12 cellular contexts compared by ENCODE assay signal in the genomic region with DNA sequence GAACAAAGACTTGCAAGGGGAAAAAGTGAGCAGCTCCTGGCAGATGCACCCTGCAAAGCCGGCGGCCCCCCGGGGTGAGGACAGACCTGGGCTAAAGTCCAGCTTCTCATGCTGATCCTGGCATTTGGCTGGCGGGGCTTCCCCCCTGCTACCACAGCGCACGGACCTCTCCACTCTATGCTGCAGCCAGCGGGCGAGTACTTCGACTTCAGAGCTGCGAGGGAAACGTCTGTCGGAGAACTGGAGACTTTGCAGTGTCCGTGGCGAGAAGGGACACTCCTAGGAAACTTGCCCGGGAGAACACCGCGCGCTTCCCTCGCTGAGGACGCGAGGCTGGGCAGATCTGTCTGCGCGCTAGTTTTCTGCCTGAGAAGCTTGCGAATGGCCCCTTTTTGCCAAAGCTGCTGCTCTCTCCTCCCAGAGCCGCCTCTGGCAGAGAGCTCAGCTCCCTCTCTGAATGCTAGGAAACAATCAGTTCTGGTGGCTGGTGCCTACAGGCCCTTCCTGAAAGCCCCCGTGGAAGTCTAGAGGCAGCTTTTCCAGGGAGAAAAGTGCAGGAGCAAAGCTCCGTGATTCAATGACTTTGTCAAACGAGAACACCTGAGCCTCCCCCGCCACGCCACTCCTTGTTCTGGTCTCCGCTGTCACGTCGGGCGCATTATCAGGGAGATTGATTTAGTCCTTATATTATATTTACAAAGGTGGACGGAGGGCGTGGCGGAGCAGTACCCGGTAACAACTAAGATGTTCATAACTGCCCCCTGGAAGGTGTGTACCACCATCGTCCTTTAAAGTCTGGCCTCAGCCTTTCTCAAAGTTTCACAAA.
DNase-seq lines count a peak whose midpoint lies in the region; TF ChIP-seq lines count a peak whose summit lies in the region.
"Had no signal": no experiment of that assay in that cellular context is flagged by ENCODE, and none has a peak within 500 bp of the region (broad histone marks: within the 10 kb centered on the region; RNA-seq: fewer than 3 reads in every experiment).

No MANE protein-coding gene starts in this region.

- peak overlapping the region; percentile 78 for H3K4me3 Mint-ChIP-seq in nephron progenitor cell
- H3K4me3 Mint-ChIP-seq: activated naive CD8-positive, alpha-beta T cell; B cell had no signal

- peak; percentile 68 for DNase-seq in COLO668 (lab: John Stamatoyannopoulos, UW; ENCODE audit: unreplicated experiment)
- DNase-seq in NCI-H2227 treated with DMSO at 0.1 percent for 48 hours (lab: John Stamatoyannopoulos, UW): peak; percentile 46
- DNase-seq in esophagus muscularis mucosa (ENCODE audit: extremely low spot score): no peak
- peak; percentile 40 for DNase-seq in nephron progenitor cell
- DNase-seq in NCI-H2196 (lab: John Stamatoyannopoulos, UW; ENCODE audit: unreplicated experiment): no peak
- DNase-seq in NCI-H526 treated with DMSO at 0.1 percent for 48 hours (lab: John Stamatoyannopoulos, UW): no peak
- DNase-seq in 8988T: no peak
- no peak for DNase-seq in RWPE1 (ENCODE audit: low spot score)
- DNase-seq: NCI-H1694 treated with DMSO at 0.1 percent for 48 hours; stimulated activated naive CD4-positive, alpha-beta T cell had no signal

- intact Hi-C loops in esophagus muscularis mucosa (cut with DNase I): no loop called here

- H3K4me1 ChIP-seq in esophagus muscularis mucosa: peaks cover 0 to 10% (median 9%) of the 10 kb centered on the region in 4 donors

- H3K36me3 ChIP-seq in esophagus muscularis mucosa: no peaks in the 10 kb centered on the region

- H3K27ac Mint-ChIP-seq in nephron progenitor cell: no peak overlapping the region
- H3K27ac Mint-ChIP-seq: activated naive CD8-positive, alpha-beta T cell; B cell had no signal

- H3K4me3 ChIP-seq in esophagus muscularis mucosa: peak overlapping the region; percentile 17 to 42 (median 22)

- H3K27me3 Mint-ChIP-seq in nephron progenitor cell (ENCODE audit: low read depth, poor library complexity): peaks cover 60% of the 10 kb centered on the region
- H3K27me3 Mint-ChIP-seq: B cell had no signal

- peaks cover 0 to 28% (median 0%) of the 10 kb centered on the region in 4 donors for H3K27me3 ChIP-seq in esophagus muscularis mucosa

- no peaks in the 10 kb centered on the region for H3K9me3 Mint-ChIP-seq in nephron progenitor cell

- no peak for TF ChIP-seq POLR2A in esophagus muscularis mucosa (IDR thresholded peaks at IDR 0.05; ENCODE audit: low read depth)

- no peak for TF ChIP-seq CTCF in esophagus muscularis mucosa (IDR thresholded peaks at IDR 0.05)
- no peak for TF ChIP-seq CTCF in nephron progenitor cell (IDR thresholded peaks at IDR 0.05)
- no peak for TF ChIP-seq CTCF in RWPE1 (conservative IDR thresholded peaks at IDR 0.05; ENCODE audit: low read depth)

- POLR2A ChIA-PET in RWPE1 (lab: Yijun Ruan, JAX; ENCODE audit: low non-redundant PET): no interaction called here

- H3K36me3 Mint-ChIP-seq in nephron progenitor cell (ENCODE audit: low read depth): no peaks in the 10 kb centered on the region
- H3K36me3 Mint-ChIP-seq: activated naive CD8-positive, alpha-beta T cell had no signal

- H3K27ac ChIP-seq in esophagus muscularis mucosa (replicated peaks in 1 of 4): no peak overlapping the region
- H3K27ac ChIP-seq in RWPE1: no peak overlapping the region

- H3K9me3 ChIP-seq in esophagus muscularis mucosa: no peaks in the 10 kb centered on the region

- CTCF ChIA-PET in RWPE1 (lab: Yijun Ruan, JAX): no interaction called here

- TF ChIP-seq EP300 in esophagus muscularis mucosa (IDR thresholded peaks at IDR 0.05): no peak

- H3K4me1 Mint-ChIP-seq in nephron progenitor cell: no peaks in the 10 kb centered on the region
- H3K4me1 Mint-ChIP-seq: B cell had no signal

- 38% methylated on average over 11 of the region's 39 CpGs for WGBS in esophagus muscularis mucosa

Comparison
In these comparisons a context has a peak if more than half of its experiments do, and no peak if none do; other contexts are left out.
1. DNase-seq: peak in COLO668 (single experiment), NCI-H2227 treated with DMSO at 0.1 percent for 48 hours (single experiment) and nephron progenitor cell (single experiment); none in esophagus muscularis mucosa (single experiment), NCI-H2196 (single experiment), NCI-H526 treated with DMSO at 0.1 percent for 48 hours (single experiment), 8988T (single experiment) and RWPE1 (single experiment).